14 cellular contexts compared by ENCODE assay signal in genomic region chr1:116852910-116853309, GRCh38. TPM values are rescaled to one million over a fixed set of nuclear protein-coding genes. Genes with fewer than 3 reads are reported as not detected.
DNase-seq lines count a peak whose midpoint lies in the region; ATAC-seq and TF ChIP-seq lines count a peak whose summit lies in the region.
"Had no signal": no experiment of that assay in that cellular context is flagged by ENCODE, and none has a peak within 500 bp of the region (broad histone marks: within the 10 kb centered on the region; RNA-seq: fewer than 3 reads in every experiment).

No MANE protein-coding gene starts in this region.

- intact Hi-C loops in adrenal gland (cut with DNase I) = loop anchor here (10.0 kb wide), 1 partner anchor 202 kb away; no protein-coding TSS in a partner anchor

- no peaks in the 10 kb centered on the region for H3K9me3 Mint-ChIP-seq in endodermal cell
- H3K9me3 Mint-ChIP-seq in nephron progenitor cell = no peaks in the 10 kb centered on the region
- H3K9me3 Mint-ChIP-seq: CD8-positive, alpha-beta memory T cell had no signal

- no peak for TF ChIP-seq POLR2A in adrenal gland (IDR thresholded peaks at IDR 0.05)

- H3K27me3 Mint-ChIP-seq in endodermal cell (ENCODE audit: insufficient read depth) (no peaks in the 10 kb centered on the region), nephron progenitor cell (ENCODE audit: low read depth, poor library complexity) (no peaks in the 10 kb centered on the region)
- H3K27me3 Mint-ChIP-seq: activated CD4-positive, alpha-beta T cell treated with anti-CD3 and anti-CD28 coated beads, Interleukin-2, amount 10 ng/mL, durations not matched to agents 24 days and 14 days had no signal

- TF ChIP-seq CTCF in endodermal cell (conservative IDR thresholded peaks at IDR 0.05) (no peak), nephron progenitor cell (IDR thresholded peaks at IDR 0.05) (no peak), adrenal gland (IDR thresholded peaks at IDR 0.05) (no peak)

- H3K4me1 Mint-ChIP-seq in endodermal cell (peaks cover 42% of the 10 kb centered on the region), nephron progenitor cell (peaks cover 89% of the 10 kb centered on the region)

- H3K9ac ChIP-seq in endodermal cell (ENCODE audit: extremely low read depth, low read length, poor library complexity, severe bottlenecking) = no peak overlapping the region

- H3K4me1 ChIP-seq in endodermal cell (ENCODE audit: control insufficient read depth, insufficient read depth, low read length) (peaks cover 10% of the 10 kb centered on the region), adrenal gland (replicated peaks in 1 of 2) (peaks cover 20% of the 10 kb centered on the region in 2 donors)

- peak; percentile 70 for DNase-seq in ELR (ENCODE audit: low read depth)
- peak; percentile 54 for DNase-seq in NCI-H460 (ENCODE audit: extremely low read depth, low read depth)
- peak; percentile 82 for DNase-seq in endodermal cell
- DNase-seq in nephron progenitor cell = no peak
- no peak for DNase-seq in adrenal gland
- no peak for DNase-seq in activated CD4-positive, alpha-beta T cell treated with anti-CD3 and anti-CD28 coated beads for 48 hours
- DNase-seq: activated CD4-positive, alpha-beta T cell treated with anti-CD3 and anti-CD28 coated beads, Interleukin-2, amount 10 ng/mL, durations not matched to agents 24 days and 14 days; activated effector memory CD4-positive, alpha-beta T cell treated with Interleukin-2 at 50 U/mL for 16 hours; CD8-positive, alpha-beta memory T cell; NCI-H1694 treated with DMSO at 0.1 percent for 48 hours; stimulated activated CD4-positive, alpha-beta T cell treated with anti-CD3 and anti-CD28 coated beads, Interleukin-2, amount 100 ng/mL, for 24 hours; stimulated activated naive CD4-positive, alpha-beta T cell had no signal

- H3K9me3 ChIP-seq in endodermal cell (ENCODE audit: control insufficient read depth, low read length) (no peaks in the 10 kb centered on the region), adrenal gland (replicated peaks in 1 of 3) (no peaks in the 10 kb centered on the region)

- no peak overlapping the region for H3K4me3 ChIP-seq in endodermal cell (ENCODE audit: low read length)
- H3K4me3 ChIP-seq in adrenal gland = no peak overlapping the region

- no peak overlapping the region for H3K27ac ChIP-seq in endodermal cell (ENCODE audit: low read depth, low read length)
- H3K27ac ChIP-seq in adrenal gland = no peak overlapping the region

- 81 to 88% methylated on average over 1 to 3 of the region's 3 CpGs for WGBS in endodermal cell (ENCODE audit: insufficient coverage in 1 of 2, insufficient read length in 1 of 2), 2 experiments
- WGBS in adrenal gland, 4 donors = 78 to 85% (median 83%) methylated on average over 3 of the region's 3 CpGs

- H3K36me3 Mint-ChIP-seq in endodermal cell (ENCODE audit: low read depth) (no peaks in the 10 kb centered on the region), nephron progenitor cell (ENCODE audit: low read depth) (no peaks in the 10 kb centered on the region)
- H3K36me3 Mint-ChIP-seq: CD8-positive, alpha-beta memory T cell had no signal

- peak overlapping the region; percentile 85 for H3K27ac Mint-ChIP-seq in endodermal cell
- peak overlapping the region; percentile 97 for H3K27ac Mint-ChIP-seq in nephron progenitor cell
- H3K27ac Mint-ChIP-seq: activated CD4-positive, alpha-beta T cell treated with anti-CD3 and anti-CD28 coated beads, Interleukin-2, amount 10 ng/mL, durations not matched to agents 24 days and 14 days; CD8-positive, alpha-beta memory T cell had no signal

- no peak overlapping the region for H3K4me3 Mint-ChIP-seq in endodermal cell
- peak overlapping the region; percentile 27 for H3K4me3 Mint-ChIP-seq in nephron progenitor cell
- H3K4me3 Mint-ChIP-seq: activated CD4-positive, alpha-beta T cell treated with anti-CD3 and anti-CD28 coated beads, Interleukin-2, amount 10 ng/mL, durations not matched to agents 24 days and 14 days; CD8-positive, alpha-beta memory T cell had no signal

- no peaks in the 10 kb centered on the region for H3K27me3 ChIP-seq in endodermal cell (ENCODE audit: control insufficient read depth, insufficient read depth, low read length, poor library complexity, severe bottlenecking)
- no peaks in the 10 kb centered on the region for H3K27me3 ChIP-seq in adrenal gland

- ATAC-seq in HG02798 (IDR thresholded peaks at IDR 0.05; ENCODE audit: poor library complexity, unreplicated experiment) (no peak), HG03354 (IDR thresholded peaks at IDR 0.05; ENCODE audit: poor library complexity, severe bottlenecking, unreplicated experiment) (no peak)

- H3K36me3 ChIP-seq in endodermal cell (ENCODE audit: control insufficient read depth, insufficient read depth, low read length) (no peaks in the 10 kb centered on the region), adrenal gland (replicated peaks in 1 of 2) (no peaks in the 10 kb centered on the region)

RNA-seq across cellular contexts. Expression of gene PTGFRN, which starts 56.8 kb away (rescaled TPM):
- total RNA-seq in NCI-H460 (2014; rRNA removed; shearing (Covaris generic)) = 35.9 and 36.5 TPM in 2 replicates
- polyA plus RNA-seq in NCI-H460 (2014; cell fraction: nucleus; rRNA removed) = 13.5 and 21.7 TPM in 2 replicates
- total RNA-seq in endodermal cell = 10 to 100 TPM; 41.6 to 43.2 TPM
- 46.4 TPM for polyA plus RNA-seq in endodermal cell (2013, experiment 1 of 2)
- 42.7 TPM for polyA plus RNA-seq in endodermal cell (2013, experiment 2 of 2)
- total RNA-seq in adrenal gland = 100 to 1,000 TPM in 3 of 8 donors, 10 to 100 TPM in 5; 63.8 to 173 (median 69.1) TPM
- polyA plus RNA-seq in adrenal gland = 10 to 100 TPM; 63.3 to 68.7 (median 64.6) TPM

Comparison
In these comparisons a context has a peak if more than half of its experiments do, and no peak if none do; other contexts are left out.
1. DNase-seq: peak in ELR (single experiment), NCI-H460 (single experiment) and endodermal cell (single experiment); none in nephron progenitor cell (single experiment), adrenal gland (0 of 7) and activated CD4-positive, alpha-beta T cell treated with anti-CD3 and anti-CD28 coated beads for 48 hours (single experiment).